In genomic region chr5:31854181-31854624, GRCh38 we compare ENCODE assay signal across 8 cellular contexts.
DNase-seq lines count a peak whose midpoint lies in the region; ATAC-seq and TF ChIP-seq lines count a peak whose summit lies in the region.

No MANE protein-coding gene starts in this region.

- peaks cover 3% of the 10 kb centered on the region for H3K36me3 Mint-ChIP-seq in activated naive CD8-positive, alpha-beta T cell treated with anti-CD3 and anti-CD28 coated beads, Interleukin-2, amount 50 U/mL, for 24 hours (ENCODE audit: low read depth)

- ATAC-seq in activated naive CD8-positive, alpha-beta T cell treated with anti-CD3 and anti-CD28 coated beads, Interleukin-2, amount 50 U/mL, for 24 hours, result peak; percentile 24
- ATAC-seq in HG03159 (IDR thresholded peaks at IDR 0.05; ENCODE audit: unreplicated experiment), result no peak

- peak; percentile 50 for DNase-seq in HS-5 (ENCODE audit: low read depth)
- peak; percentile 4 for DNase-seq in activated naive CD8-positive, alpha-beta T cell treated with anti-CD3 and anti-CD28 coated beads, Interleukin-2, amount 50 U/mL, for 24 hours
- peak; percentile 8 for DNase-seq in hepatic stellate cell (ENCODE audit: low spot score)
- DNase-seq in retinal pigment epithelial cell (ENCODE audit: low read depth), result no peak
- no peak for DNase-seq in NCI-H2107 treated with DMSO at 0.1 percent for 48 hours (lab: John Stamatoyannopoulos, UW; ENCODE audit: unreplicated experiment)
- no peak for DNase-seq in NCI-H1092 treated with DMSO at 0.1 percent for 48 hours (lab: John Stamatoyannopoulos, UW)
- no peak for DNase-seq in NCI-H146 treated with DMSO at 0.1 percent for 48 hours (lab: John Stamatoyannopoulos, UW; ENCODE audit: unreplicated experiment)

- no peak overlapping the region for H3K27ac Mint-ChIP-seq in activated naive CD8-positive, alpha-beta T cell treated with anti-CD3 and anti-CD28 coated beads, Interleukin-2, amount 50 U/mL, for 24 hours

- TF ChIP-seq CTCF in retinal pigment epithelial cell (conservative IDR thresholded peaks at IDR 0.05; ENCODE audit: low read depth, low read length), result no peak

- H3K4me1 Mint-ChIP-seq in activated naive CD8-positive, alpha-beta T cell treated with anti-CD3 and anti-CD28 coated beads, Interleukin-2, amount 50 U/mL, for 24 hours, result peaks cover 14% of the 10 kb centered on the region

- H3K9me3 Mint-ChIP-seq in activated naive CD8-positive, alpha-beta T cell treated with anti-CD3 and anti-CD28 coated beads, Interleukin-2, amount 50 U/mL, for 24 hours, result peaks cover 8% of the 10 kb centered on the region

- H3K4me3 Mint-ChIP-seq in activated naive CD8-positive, alpha-beta T cell treated with anti-CD3 and anti-CD28 coated beads, Interleukin-2, amount 50 U/mL, for 24 hours, result peak overlapping the region; percentile 58

- H3K4me3 ChIP-seq in retinal pigment epithelial cell (ENCODE audit: low read length), result peak overlapping the region; percentile 65

- peaks cover 29% of the 10 kb centered on the region for H3K27me3 Mint-ChIP-seq in activated naive CD8-positive, alpha-beta T cell treated with anti-CD3 and anti-CD28 coated beads, Interleukin-2, amount 50 U/mL, for 24 hours

Comparison
In these comparisons a context has a peak if more than half of its experiments do, and no peak if none do; other contexts are left out.
1. DNase-seq: peak in HS-5 (single experiment), activated naive CD8-positive, alpha-beta T cell treated with anti-CD3 and anti-CD28 coated beads, Interleukin-2, amount 50 U/mL, for 24 hours (single experiment) and hepatic stellate cell (single experiment); none in retinal pigment epithelial cell (single experiment), NCI-H2107 treated with DMSO at 0.1 percent for 48 hours (single experiment), NCI-H1092 treated with DMSO at 0.1 percent for 48 hours (single experiment) and NCI-H146 treated with DMSO at 0.1 percent for 48 hours (single experiment).